In genomic region chr1:9687876-9688582, GRCh38 we compare ENCODE assay signal across 8 cellular contexts. TPM values are rescaled to one million over a fixed set of nuclear protein-coding genes. Genes with fewer than 3 reads are reported as not detected.
DNase-seq lines count a peak whose midpoint lies in the region; TF ChIP-seq lines count a peak whose summit lies in the region.

No MANE protein-coding gene starts in this region.

- DNase-seq in GM06990 (ENCODE audit: extremely low read depth, insufficient read length) (no peak), LNCaP clone FGC (ENCODE audit: low read depth) (no peak), astrocyte of the cerebellum (ENCODE audit: low read depth) (no peak), islet precursor cell (peak; percentile 73), posterior vena cava (ENCODE audit: low spot score) (no peak), SK-N-DZ (ENCODE audit: low spot score) (no peak)
- no peak for DNase-seq in activated CD4-positive, CD25-positive, alpha-beta regulatory T cell (lab: John Stamatoyannopoulos, UW)

- TF ChIP-seq CTCF in GM06990 (IDR thresholded peaks at IDR 0.05; ENCODE audit: insufficient read depth, low read length, poor library complexity, severe bottlenecking) (no peak), LNCaP clone FGC (IDR thresholded peaks at IDR 0.05; ENCODE audit: control insufficient read depth, extremely low read depth, insufficient read depth) (no peak), astrocyte of the cerebellum (IDR thresholded peaks at IDR 0.05; ENCODE audit: low read depth, low read length, missing control alignments) (no peak)

- H3K9me3 ChIP-seq in subcutaneous abdominal adipose tissue (ENCODE audit: control insufficient read depth in 5 of 5, low read length in 5 of 5) = no peaks in the 10 kb centered on the region

- H3K4me3 ChIP-seq in GM06990 (replicated peaks; ENCODE audit: low read depth, low read length) (peak overlapping the region; percentile 67), LNCaP clone FGC (ENCODE audit: low read depth, low read length) (peak overlapping the region; percentile 74), astrocyte of the cerebellum (ENCODE audit: low read depth, low read length) (peak overlapping the region; percentile 64), subcutaneous abdominal adipose tissue (ENCODE audit: low read depth in 1 of 5, low read length in 5 of 5) (peak overlapping the region; percentile 58 to 72 (median 65))

- H3K36me3 ChIP-seq in GM06990 (ENCODE audit: control insufficient read depth, insufficient read depth, low read length) (peaks cover 5% of the 10 kb centered on the region), subcutaneous abdominal adipose tissue (ENCODE audit: control insufficient read depth in 5 of 5, insufficient read depth in 5 of 5, low read length in 5 of 5) (no peaks in the 10 kb centered on the region)

- in situ Hi-C loops in astrocyte of the cerebellum (cut with HindIII; ENCODE audit: low sequenced_read_pairs) = no loop called here

- H3K27me3 ChIP-seq in GM06990 (replicated peaks; ENCODE audit: control insufficient read depth, insufficient read depth, low read length) (no peaks in the 10 kb centered on the region), subcutaneous abdominal adipose tissue (ENCODE audit: control insufficient read depth in 5 of 5, insufficient read depth in 4 of 5, low read length in 5 of 5) (no peaks in the 10 kb centered on the region)

- intact Hi-C loops in posterior vena cava (cut with DNase I) = no loop called here

- peaks cover 4 to 36% (median 31%) of the 10 kb centered on the region in 5 donors for H3K4me1 ChIP-seq in subcutaneous abdominal adipose tissue (ENCODE audit: control insufficient read depth in 5 of 5, insufficient read depth in 5 of 5, low read length in 5 of 5)

- H3K27ac ChIP-seq in subcutaneous abdominal adipose tissue (ENCODE audit: low read depth, low read length) = no peak overlapping the region

- H3K9ac ChIP-seq in subcutaneous abdominal adipose tissue (ENCODE audit: low read length in 5 of 5) = peak overlapping the region in 4 of 5 donors; percentile 4 to 63 (median 54)

RNA-seq across cellular contexts. Expression of gene PIK3CD, which starts 36.5 kb away (rescaled TPM):
- 1 to 10 TPM; 7.9 to 9.2 TPM for total RNA-seq in posterior vena cava
- 0.46 and 0.52 TPM in 2 replicates for polyA plus RNA-seq in SK-N-DZ (2014; cell fraction: cytosol; rRNA removed)
- 0.39 and 0.45 TPM in 2 replicates for polyA plus RNA-seq in SK-N-DZ (2014; cell fraction: nucleus; rRNA removed)
